In the genomic region with DNA sequence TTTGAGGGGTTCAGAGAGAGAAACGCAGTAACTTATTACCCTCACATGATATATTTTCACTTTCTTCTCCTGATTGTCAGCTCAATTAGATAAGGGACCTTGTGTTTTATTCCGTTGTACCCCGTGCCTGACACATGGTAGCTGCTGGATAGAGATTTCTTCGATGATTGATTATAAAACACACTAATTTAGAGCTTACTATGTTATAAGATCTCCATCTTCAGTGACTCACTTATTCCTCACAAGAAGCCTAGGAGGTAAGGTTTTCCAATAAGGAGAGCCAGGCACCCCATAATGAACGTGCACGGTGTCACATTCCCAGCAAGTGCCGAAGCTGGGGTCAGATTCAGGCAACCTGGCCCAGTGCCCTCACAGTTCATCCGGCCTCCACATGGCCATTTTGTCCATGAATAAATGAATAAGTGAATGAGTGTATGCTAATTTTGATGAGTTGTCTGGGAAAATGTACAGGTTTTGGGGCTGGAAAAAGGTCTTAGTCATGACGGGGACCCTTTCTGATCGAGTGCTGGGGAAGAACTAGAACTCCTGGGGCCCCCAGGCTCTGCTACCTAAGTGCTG, we compare ENCODE assay signal across 8 cellular contexts.
DNase-seq lines count a peak whose midpoint lies in the region; ATAC-seq and TF ChIP-seq lines count a peak whose summit lies in the region.

No MANE protein-coding gene starts in this region.

- TF ChIP-seq CTCF in stomach (IDR thresholded peaks at IDR 0.05), result no peak

- peaks cover 4% of the 10 kb centered on the region for H3K9me3 ChIP-seq in iPS-20b (ENCODE audit: insufficient read depth, low read depth, low read length)
- peaks cover 0 to 4% (median 0%) of the 10 kb centered on the region in 4 donors for H3K9me3 ChIP-seq in stomach

- DNase-seq in activated T-cell treated with anti-CD3 and anti-CD28 coated beads, Interleukin-2, amount 50 U/mL, for 24 hours, result no peak
- DNase-seq in activated T-cell treated with anti-CD3 and anti-CD28 coated beads for 4 hours (no peak), stomach (no peak), NCI-H345 (lab: John Stamatoyannopoulos, UW) (no peak)

- peaks cover 14% of the 10 kb centered on the region for H3K4me1 Mint-ChIP-seq in activated T-cell treated with anti-CD3 and anti-CD28 coated beads, Interleukin-2, amount 50 U/mL, for 24 hours (ENCODE audit: low read depth)
- H3K4me1 Mint-ChIP-seq in activated naive CD8-positive, alpha-beta T cell (ENCODE audit: low read depth), result peaks cover 12% of the 10 kb centered on the region

- H3K36me3 Mint-ChIP-seq in activated T-cell treated with anti-CD3 and anti-CD28 coated beads, Interleukin-2, amount 50 U/mL, for 24 hours (ENCODE audit: low read depth), result no peaks in the 10 kb centered on the region
- no peaks in the 10 kb centered on the region for H3K36me3 Mint-ChIP-seq in activated naive CD8-positive, alpha-beta T cell

- no peaks in the 10 kb centered on the region for H3K9me3 Mint-ChIP-seq in activated T-cell treated with anti-CD3 and anti-CD28 coated beads, Interleukin-2, amount 50 U/mL, for 24 hours
- H3K9me3 Mint-ChIP-seq in activated naive CD8-positive, alpha-beta T cell (ENCODE audit: low read depth), result no peaks in the 10 kb centered on the region

- H3K9ac ChIP-seq in iPS-20b (ENCODE audit: low read depth, low read length), result peak overlapping the region; percentile 73; the same call in 1 of the 2 replicates

- peaks cover 46% of the 10 kb centered on the region for H3K27me3 Mint-ChIP-seq in activated T-cell treated with anti-CD3 and anti-CD28 coated beads, Interleukin-2, amount 50 U/mL, for 24 hours
- peaks cover 7% of the 10 kb centered on the region for H3K27me3 Mint-ChIP-seq in activated naive CD8-positive, alpha-beta T cell

- WGBS in stomach, 5 donors, result 28 to 37% (median 33%) methylated on average over 10 of the region's 10 CpGs

- H3K4me3 ChIP-seq in iPS-20b (ENCODE audit: low read length) (peak overlapping the region; percentile 83), stomach (peak overlapping the region; percentile 59 to 66 (median 64))

- ATAC-seq in esophagus mucosa (no peak), GM21576 (IDR thresholded peaks at IDR 0.05; ENCODE audit: unreplicated experiment) (no peak)

- H3K27me3 ChIP-seq in iPS-20b (ENCODE audit: insufficient read depth, low read length) (peaks cover 25% of the 10 kb centered on the region), stomach (peaks cover 0 to 19% (median 0%) of the 10 kb centered on the region in 3 donors)

- TF ChIP-seq EP300 in stomach (IDR thresholded peaks at IDR 0.05), result no peak

- intact Hi-C loops in stomach (cut with DNase I; ENCODE audit: low total_unique reads), result no loop called here

- no peak overlapping the region for H3K27ac ChIP-seq in iPS-20b (ENCODE audit: low read length)
- H3K27ac ChIP-seq in stomach, result peak overlapping the region; percentile 81 to 88 (median 84)

- H3K4me3 Mint-ChIP-seq in activated T-cell treated with anti-CD3 and anti-CD28 coated beads, Interleukin-2, amount 50 U/mL, for 24 hours, result peak overlapping the region; percentile 73
- peak overlapping the region; percentile 84 for H3K4me3 Mint-ChIP-seq in activated naive CD8-positive, alpha-beta T cell

- no peak for TF ChIP-seq POLR2A in stomach (IDR thresholded peaks at IDR 0.05)

- no peak overlapping the region for H3K27ac Mint-ChIP-seq in activated T-cell treated with anti-CD3 and anti-CD28 coated beads, Interleukin-2, amount 50 U/mL, for 24 hours
- no peak overlapping the region for H3K27ac Mint-ChIP-seq in activated naive CD8-positive, alpha-beta T cell

- H3K36me3 ChIP-seq in iPS-20b (ENCODE audit: insufficient read depth, low read depth, low read length) (no peaks in the 10 kb centered on the region), stomach (no peaks in the 10 kb centered on the region)

- H3K4me1 ChIP-seq in iPS-20b (ENCODE audit: insufficient read depth, low read length) (peaks cover 5% of the 10 kb centered on the region; the same call in 1 of the 2 replicates), stomach (peaks cover 5 to 22% (median 9%) of the 10 kb centered on the region in 4 donors)
